ENCODE assay signal across 1 cellular context in genomic region chr6:170584181-170584953, GRCh38.
TF ChIP-seq lines count a peak whose summit lies in the region.

PDCD2 (minus strand) TSS chr6:170584637; CDS start chr6:170584581, 56 bp downstream.

TF ChIP-seq in HEK293, 187 proteins besides CTCF, POLR2A, EP300 and RAD21 (continued from another document and continues in another):
- 0 out of 2 replicates have a peak, but pooled peaks have one; percentile 10 for TF ChIP-seq PRDM10 (tag by site-specific recombination; IDR thresholded peaks at IDR 0.05)
- no peak for TF ChIP-seq ZNF114 (tag by site-specific recombination; IDR thresholded peaks at IDR 0.05)
- no peak for TF ChIP-seq ZFP41 (tag by site-specific recombination; IDR thresholded peaks at IDR 0.05; ENCODE audit: borderline replicate concordance)
- TF ChIP-seq ZNF10 (tag by site-specific recombination; IDR thresholded peaks at IDR 0.05) = no peak
- peak; percentile 65 for TF ChIP-seq ZFHX2 (tag by site-specific recombination; conservative IDR thresholded peaks at IDR 0.05)
- TF ChIP-seq BCL11A (tag by site-specific recombination; IDR thresholded peaks at IDR 0.05; ENCODE audit: low read depth) = no peak
- TF ChIP-seq SP7 (tag by site-specific recombination; IDR thresholded peaks at IDR 0.05) = no peak
- TF ChIP-seq ZNF423 (tag by site-specific recombination; IDR thresholded peaks at IDR 0.05) = no peak
- TF ChIP-seq ZNF843 (tag by site-specific recombination; IDR thresholded peaks at IDR 0.05) = no peak
- TF ChIP-seq ZNF18 (tag by site-specific recombination; IDR thresholded peaks at IDR 0.05) = no peak
- peak; percentile 70; the same call in 1 of the 2 replicates for TF ChIP-seq ZNF610 (tag by site-specific recombination; IDR thresholded peaks at IDR 0.05; ENCODE audit: borderline replicate concordance)
- TF ChIP-seq REPIN1 (tag by site-specific recombination; IDR thresholded peaks at IDR 0.05; ENCODE audit: low read depth) = no peak
- no peak for TF ChIP-seq OVOL3 (tag by site-specific recombination; IDR thresholded peaks at IDR 0.05)
- no peak for TF ChIP-seq TCF7L2 (IDR thresholded peaks at IDR 0.05; ENCODE audit: borderline replicate concordance, low read depth, low read length)
- TF ChIP-seq ZBTB10 (tag by site-specific recombination; IDR thresholded peaks at IDR 0.05) = 0 out of 2 replicates have a peak, but pooled peaks have one; percentile 29
- no peak for TF ChIP-seq ZNF623 (tag by site-specific recombination; IDR thresholded peaks at IDR 0.05)
- TF ChIP-seq HOXA7 (CRISPR knock-in tag; IDR thresholded peaks at IDR 0.05; ENCODE audit: borderline replicate concordance) = no peak
- TF ChIP-seq BCL11B (tag by site-specific recombination; IDR thresholded peaks at IDR 0.05; ENCODE audit: low read depth) = no peak
- TF ChIP-seq ZNF544 (tag by site-specific recombination; IDR thresholded peaks at IDR 0.05) = no peak
- no peak for TF ChIP-seq TSHZ1 (tag by site-specific recombination; IDR thresholded peaks at IDR 0.05; ENCODE audit: borderline replicate concordance)
- TF ChIP-seq ZNF830 (tag by site-specific recombination; IDR thresholded peaks at IDR 0.05; ENCODE audit: low read depth) = no peak
- 0 out of 2 replicates have a peak, but pooled peaks have one; percentile 37 for TF ChIP-seq ZFP37 (tag by site-specific recombination; IDR thresholded peaks at IDR 0.05)
- no peak for TF ChIP-seq PATZ1 (tag by site-specific recombination; IDR thresholded peaks at IDR 0.05)
- TF ChIP-seq ZNF777 (tag by site-specific recombination; IDR thresholded peaks at IDR 0.05; ENCODE audit: borderline replicate concordance) = no peak
- TF ChIP-seq ZNF549 (tag by site-specific recombination; IDR thresholded peaks at IDR 0.05) = no peak
- TF ChIP-seq SETDB1 (IDR thresholded peaks at IDR 0.05; ENCODE audit: insufficient read length, low read length) = no peak
- TF ChIP-seq ZNF184 (tag by site-specific recombination; IDR thresholded peaks at IDR 0.05) = no peak
- no peak for TF ChIP-seq ZNF140 (tag by site-specific recombination; IDR thresholded peaks at IDR 0.05)
- TF ChIP-seq KLF9 (tag by site-specific recombination; IDR thresholded peaks at IDR 0.05; ENCODE audit: low read depth) = peak; percentile 62
- TF ChIP-seq ZNF239 (tag by site-specific recombination; IDR thresholded peaks at IDR 0.05) = no peak
- TF ChIP-seq ZNF558 (tag by site-specific recombination; IDR thresholded peaks at IDR 0.05) = no peak
- no peak for TF ChIP-seq ZNF366 (tag by site-specific recombination; conservative IDR thresholded peaks at IDR 0.05)
- peak; percentile 36; the same call in 1 of the 2 replicates for TF ChIP-seq KLF10 (tag by site-specific recombination; IDR thresholded peaks at IDR 0.05)
- TF ChIP-seq ZNF645 (tag by site-specific recombination; IDR thresholded peaks at IDR 0.05) = no peak
- peak; percentile 49 for TF ChIP-seq ZNF629 (tag by site-specific recombination; IDR thresholded peaks at IDR 0.05)
- TF ChIP-seq ZNF223 (tag by site-specific recombination; IDR thresholded peaks at IDR 0.05) = no peak
- no peak for TF ChIP-seq ZBTB1 (tag by site-specific recombination; IDR thresholded peaks at IDR 0.05)
- no peak for TF ChIP-seq ZNF155 (tag by site-specific recombination; IDR thresholded peaks at IDR 0.05)
- TF ChIP-seq WT1 (tag by site-specific recombination; IDR thresholded peaks at IDR 0.05) = no peak
- no peak for TF ChIP-seq ZNF248 (tag by site-specific recombination; IDR thresholded peaks at IDR 0.05)
- TF ChIP-seq ZNF433 (tag by site-specific recombination; IDR thresholded peaks at IDR 0.05; ENCODE audit: low read depth) = no peak
- TF ChIP-seq PRDM1 (tag by site-specific recombination; IDR thresholded peaks at IDR 0.05) = no peak
- no peak for TF ChIP-seq OSR2 (tag by site-specific recombination; IDR thresholded peaks at IDR 0.05)
- no peak for TF ChIP-seq ZNF529 (tag by site-specific recombination; IDR thresholded peaks at IDR 0.05; ENCODE audit: insufficient replicate concordance)
- TF ChIP-seq SALL2 (tag by site-specific recombination; IDR thresholded peaks at IDR 0.05; ENCODE audit: borderline replicate concordance) = no peak
- TF ChIP-seq MYNN (tag by site-specific recombination; IDR thresholded peaks at IDR 0.05; ENCODE audit: borderline replicate concordance) = no peak; the same call in 1 of the 2 replicates
- no peak for TF ChIP-seq ZNF292 (tag by site-specific recombination; IDR thresholded peaks at IDR 0.05; ENCODE audit: borderline replicate concordance, low read depth)
- TF ChIP-seq RBAK (tag by site-specific recombination; IDR thresholded peaks at IDR 0.05) = no peak
- peak; percentile 57 for TF ChIP-seq HIC1 (tag by site-specific recombination; IDR thresholded peaks at IDR 0.05)
